18 cellular contexts compared by ENCODE assay signal in the genomic region with DNA sequence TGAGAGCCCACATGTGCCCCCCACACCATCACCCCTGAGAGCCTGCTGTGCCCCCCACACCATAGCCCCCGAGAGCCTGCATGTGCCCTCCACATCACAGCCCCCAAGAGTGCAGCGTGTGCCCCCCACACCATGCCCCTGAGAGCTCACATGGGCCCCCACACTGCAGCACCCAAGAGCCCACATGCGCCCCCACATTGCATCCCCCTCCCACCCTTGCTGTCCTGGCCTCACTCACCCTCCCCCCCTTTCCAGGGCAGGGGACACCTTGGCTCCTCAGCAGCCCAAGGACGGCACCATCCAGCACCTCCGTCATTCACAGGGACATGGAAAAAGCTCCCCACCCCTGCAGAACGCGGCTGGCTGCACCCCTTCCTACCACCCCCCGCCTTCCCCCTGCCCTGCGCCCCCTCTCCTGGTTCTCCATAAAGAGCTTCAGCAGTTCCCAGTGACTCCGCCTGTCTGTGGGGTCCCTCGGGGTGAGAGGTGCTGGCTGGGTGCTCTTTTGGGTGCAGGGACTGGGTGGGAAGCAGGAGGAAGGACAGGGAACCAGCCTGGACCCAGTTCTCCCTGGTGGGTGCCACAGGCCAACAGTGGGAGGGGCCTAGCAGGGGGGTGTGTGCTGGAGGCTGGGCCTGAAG. TPM values are rescaled to one million over a fixed set of nuclear protein-coding genes. Genes with fewer than 3 reads are reported as not detected.
"Had no signal": no experiment of that assay in that cellular context is flagged by ENCODE, and none has a peak within 500 bp of the region (broad histone marks: within the 10 kb centered on the region; RNA-seq: fewer than 3 reads in every experiment).

No MANE protein-coding gene starts in this region.

- H3K9me3 Mint-ChIP-seq: activated naive CD8-positive, alpha-beta T cell treated with anti-CD3 and anti-CD28 coated beads, Interleukin-2, amount 10 ng/mL, durations not matched to agents 7 days and 5 days; activated T-cell treated with anti-CD3 and anti-CD28 coated beads, Interleukin-2, amount 50 U/mL, for 4 hours had no signal

- H3K4me3 ChIP-seq: breast epithelium, esophagus squamous epithelium, mucosa of descending colon, upper lobe of left lung had no signal

- H3K4me3 Mint-ChIP-seq: activated naive CD8-positive, alpha-beta T cell treated with anti-CD3 and anti-CD28 coated beads, Interleukin-2, amount 10 ng/mL, durations not matched to agents 7 days and 5 days; activated T-cell treated with anti-CD3 and anti-CD28 coated beads, Interleukin-2, amount 50 U/mL, for 4 hours; naive thymus-derived CD8-positive, alpha-beta T cell had no signal

- H3K9me3 ChIP-seq: breast epithelium, esophagus squamous epithelium, mucosa of descending colon, upper lobe of left lung had no signal

- H3K27ac Mint-ChIP-seq: activated naive CD8-positive, alpha-beta T cell treated with anti-CD3 and anti-CD28 coated beads, Interleukin-2, amount 10 ng/mL, durations not matched to agents 7 days and 5 days had no signal

- H3K27me3 ChIP-seq: upper lobe of left lung had no signal

- H3K36me3 ChIP-seq: breast epithelium, esophagus squamous epithelium, upper lobe of left lung had no signal

- ATAC-seq: activated T-cell treated with anti-CD3 and anti-CD28 coated beads, Interleukin-2, amount 50 U/mL, for 4 hours; left cardiac atrium; naive thymus-derived CD8-positive, alpha-beta T cell; stimulated activated naive CD8-positive, alpha-beta T cell treated with anti-CD3 and anti-CD28 coated beads, Interleukin-15, Interleukin-2, amounts not matched to agents 100 U/mL and 50 U/mL, for 24 hours had no signal

- H3K27ac ChIP-seq: breast epithelium, esophagus squamous epithelium, upper lobe of left lung had no signal

- H3K36me3 Mint-ChIP-seq: activated naive CD8-positive, alpha-beta T cell treated with anti-CD3 and anti-CD28 coated beads, Interleukin-2, amount 10 ng/mL, durations not matched to agents 7 days and 5 days had no signal

- H3K4me1 Mint-ChIP-seq: naive thymus-derived CD8-positive, alpha-beta T cell had no signal

- DNase-seq: activated gamma-delta T cell treated with Interleukin-2 at 50 U/mL for 16 hours; activated naive CD8-positive, alpha-beta T cell treated with anti-CD3 and anti-CD28 coated beads, Interleukin-2, amount 10 ng/mL, durations not matched to agents 7 days and 5 days; activated T-cell treated with anti-CD3 and anti-CD28 coated beads, Interleukin-2, amount 50 U/mL, for 4 hours; anterior cingulate cortex; esophagus squamous epithelium; foreskin fibroblast; left cardiac atrium; mucosa of descending colon; stimulated activated CD4-positive, alpha-beta T cell treated with anti-CD3 and anti-CD28 coated beads, Interleukin-4, amount 100 ng/mL, for 1 hour; stimulated activated naive CD8-positive, alpha-beta T cell treated with anti-CD3 and anti-CD28 coated beads, Interleukin-15, Interleukin-2, amounts not matched to agents 100 U/mL and 50 U/mL, for 24 hours had no signal

- H3K4me1 ChIP-seq: breast epithelium, esophagus squamous epithelium, upper lobe of left lung had no signal

RNA-seq across cellular contexts. Expression of a gene that starts 5.0 kb away (rescaled TPM):
- total RNA-seq: activated naive CD8-positive, alpha-beta T cell treated with anti-CD3 and anti-CD28 coated beads, Interleukin-2, amount 10 ng/mL, durations not matched to agents 7 days and 5 days; activated T-cell treated with anti-CD3 and anti-CD28 coated beads, Interleukin-2, amount 50 U/mL, for 4 hours; breast epithelium; cerebellum; dermis microvascular lymphatic vessel endothelial cell; esophagus squamous epithelium; lung microvascular endothelial cell; mucosa of descending colon; naive thymus-derived CD8-positive, alpha-beta T cell; osteocyte; temporal lobe; upper lobe of left lung had no signal
- polyA plus RNA-seq: naive thymus-derived CD8-positive, alpha-beta T cell had no signal

RNA-seq across cellular contexts. Expression of a gene that starts 19.7 kb away (rescaled TPM):
- total RNA-seq: activated naive CD8-positive, alpha-beta T cell treated with anti-CD3 and anti-CD28 coated beads, Interleukin-2, amount 10 ng/mL, durations not matched to agents 7 days and 5 days; activated T-cell treated with anti-CD3 and anti-CD28 coated beads, Interleukin-2, amount 50 U/mL, for 4 hours; breast epithelium; cerebellum; dermis microvascular lymphatic vessel endothelial cell; esophagus squamous epithelium; left cardiac atrium; lung microvascular endothelial cell; mucosa of descending colon; naive thymus-derived CD8-positive, alpha-beta T cell; osteocyte; temporal lobe; upper lobe of left lung had no signal
- polyA plus RNA-seq: naive thymus-derived CD8-positive, alpha-beta T cell had no signal

RNA-seq across cellular contexts. Expression of a gene that starts 35.3 kb away (rescaled TPM):
- total RNA-seq: activated naive CD8-positive, alpha-beta T cell treated with anti-CD3 and anti-CD28 coated beads, Interleukin-2, amount 10 ng/mL, durations not matched to agents 7 days and 5 days; activated T-cell treated with anti-CD3 and anti-CD28 coated beads, Interleukin-2, amount 50 U/mL, for 4 hours; breast epithelium; cerebellum; dermis microvascular lymphatic vessel endothelial cell; esophagus squamous epithelium; left cardiac atrium; lung microvascular endothelial cell; mucosa of descending colon; naive thymus-derived CD8-positive, alpha-beta T cell; osteocyte; temporal lobe had no signal
- polyA plus RNA-seq: naive thymus-derived CD8-positive, alpha-beta T cell had no signal

RNA-seq across cellular contexts. Expression of a gene that starts 46.6 kb away (rescaled TPM):
- polyA plus RNA-seq: naive thymus-derived CD8-positive, alpha-beta T cell had no signal
